17 cellular contexts compared by ENCODE assay signal in the genomic region with DNA sequence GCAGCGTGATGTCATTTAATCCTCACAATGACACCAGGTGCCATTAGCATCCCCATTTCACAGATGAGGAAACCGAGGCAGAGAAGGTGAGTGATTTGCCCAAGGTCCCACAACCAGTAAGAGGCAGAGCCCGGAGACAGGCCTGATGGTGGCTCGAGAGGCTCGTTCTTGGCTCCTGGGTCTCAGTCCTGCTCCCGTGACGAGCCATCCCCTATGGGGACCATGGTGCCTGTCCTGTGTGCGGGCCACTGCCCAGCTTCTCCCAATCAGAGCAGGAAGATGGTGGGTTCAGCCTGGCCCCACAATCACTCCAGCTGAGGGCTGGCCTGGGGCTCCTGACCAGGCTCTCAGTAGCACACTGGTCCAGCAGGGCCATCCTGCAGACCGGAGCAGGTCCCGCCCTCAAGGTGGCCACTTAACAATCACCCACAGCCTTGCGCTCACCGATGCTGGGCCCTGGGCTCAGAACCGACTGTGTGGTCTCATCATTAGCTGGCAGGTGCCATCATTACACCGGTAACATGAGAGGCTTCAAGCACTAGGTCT. TPM values are rescaled to one million over a fixed set of nuclear protein-coding genes. Genes with fewer than 3 reads are reported as not detected.
A peak's percentile ranks its signal among the peaks of the same experiment; 100 is the strongest.
DNase-seq lines count a peak whose midpoint lies in the region; ATAC-seq, FAIRE-seq and TF ChIP-seq lines count a peak whose summit lies in the region.
"Had no signal": no experiment of that assay in that cellular context is flagged by ENCODE, and none has a peak within 500 bp of the region (broad histone marks: within the 10 kb centered on the region; RNA-seq: fewer than 3 reads in every experiment).

No MANE protein-coding gene starts in this region.

- no peak for FAIRE-seq in GM12891 (lab: Jason Lieb, UNC)

- H3K4me3 Mint-ChIP-seq in mesothelial cell of epicardium: no peak overlapping the region
- H3K4me3 Mint-ChIP-seq in activated T-cell treated with anti-CD3 and anti-CD28 coated beads, Interleukin-2, amount 50 U/mL, for 72 hours: no peak overlapping the region
- H3K4me3 Mint-ChIP-seq: activated CD4-positive, alpha-beta memory T cell treated with anti-CD3 and anti-CD28 coated beads, Interleukin-2, amount 10 ng/mL, durations not matched to agents 7 days and 5 days; activated naive CD4-positive, alpha-beta T cell treated with anti-CD3 and anti-CD28 coated beads, Interleukin-2, amount 50 U/mL, for 24 hours had no signal

- no peaks in the 10 kb centered on the region for H3K36me3 Mint-ChIP-seq in mesothelial cell of epicardium
- no peaks in the 10 kb centered on the region for H3K36me3 Mint-ChIP-seq in activated T-cell treated with anti-CD3 and anti-CD28 coated beads, Interleukin-2, amount 50 U/mL, for 72 hours (ENCODE audit: insufficient read depth in 2 of 2)
- H3K36me3 Mint-ChIP-seq: activated naive CD4-positive, alpha-beta T cell treated with anti-CD3 and anti-CD28 coated beads, Interleukin-2, amount 50 U/mL, for 24 hours had no signal

- no peaks in the 10 kb centered on the region for H3K27me3 ChIP-seq in breast epithelium
- no peaks in the 10 kb centered on the region for H3K27me3 ChIP-seq in tibial nerve
- H3K27me3 ChIP-seq: dorsolateral prefrontal cortex had no signal

- no peaks in the 10 kb centered on the region for H3K27me3 Mint-ChIP-seq in mesothelial cell of epicardium (ENCODE audit: low read depth)
- H3K27me3 Mint-ChIP-seq in activated T-cell treated with anti-CD3 and anti-CD28 coated beads, Interleukin-2, amount 50 U/mL, for 72 hours (ENCODE audit: low read depth): no peaks in the 10 kb centered on the region
- H3K27me3 Mint-ChIP-seq: activated CD4-positive, alpha-beta memory T cell treated with anti-CD3 and anti-CD28 coated beads, Interleukin-2, amount 10 ng/mL, durations not matched to agents 7 days and 5 days; activated naive CD4-positive, alpha-beta T cell treated with anti-CD3 and anti-CD28 coated beads, Interleukin-2, amount 50 U/mL, for 24 hours had no signal

- H3K9me3 ChIP-seq in breast epithelium (no peaks in the 10 kb centered on the region), tibial nerve (no peaks in the 10 kb centered on the region)

- H3K4me1 ChIP-seq in breast epithelium (peaks cover 35 to 36% of the 10 kb centered on the region in 2 donors), tibial nerve (peaks cover 0 to 98% (median 77%) of the 10 kb centered on the region in 4 donors)

- 73 to 85% methylated on average over 13 to 14 of the region's 14 CpGs for WGBS in tibial nerve, 2 donors

- TF ChIP-seq EP300 in tibial nerve (IDR thresholded peaks at IDR 0.05): no peak

- peak overlapping the region in 1 of 3 donors; percentile 22 for H3K4me3 ChIP-seq in breast epithelium
- H3K4me3 ChIP-seq in tibial nerve: no peak overlapping the region
- H3K4me3 ChIP-seq: dorsolateral prefrontal cortex had no signal

- ATAC-seq in activated T-cell treated with anti-CD3 and anti-CD28 coated beads, Interleukin-2, amount 50 U/mL, for 72 hours (replicated peaks in 1 of 2): no peak

- no peaks in the 10 kb centered on the region for H3K9me3 Mint-ChIP-seq in mesothelial cell of epicardium
- no peaks in the 10 kb centered on the region for H3K9me3 Mint-ChIP-seq in activated T-cell treated with anti-CD3 and anti-CD28 coated beads, Interleukin-2, amount 50 U/mL, for 72 hours
- H3K9me3 Mint-ChIP-seq: activated CD4-positive, alpha-beta memory T cell treated with anti-CD3 and anti-CD28 coated beads, Interleukin-2, amount 10 ng/mL, durations not matched to agents 7 days and 5 days; activated naive CD4-positive, alpha-beta T cell treated with anti-CD3 and anti-CD28 coated beads, Interleukin-2, amount 50 U/mL, for 24 hours had no signal

- intact Hi-C loops in breast epithelium (cut with DNase I; ENCODE audit: low total_unique reads): no loop called here

- H3K4me1 Mint-ChIP-seq in mesothelial cell of epicardium: peaks cover 55% of the 10 kb centered on the region
- no peaks in the 10 kb centered on the region for H3K4me1 Mint-ChIP-seq in activated T-cell treated with anti-CD3 and anti-CD28 coated beads, Interleukin-2, amount 50 U/mL, for 72 hours (ENCODE audit: low read depth)

- H3K36me3 ChIP-seq in breast epithelium (no peaks in the 10 kb centered on the region), tibial nerve (peaks cover 0 to 12% (median 0%) of the 10 kb centered on the region in 3 donors)

- no peak for TF ChIP-seq POLR2A in breast epithelium (IDR thresholded peaks at IDR 0.05)
- no peak for TF ChIP-seq POLR2A in tibial nerve (IDR thresholded peaks at IDR 0.05)
- no peak for TF ChIP-seq POLR2A in GM12891 (IDR thresholded peaks at IDR 0.05; ENCODE audit: low read depth, low read length)

- H3K27ac ChIP-seq in breast epithelium: peak overlapping the region; percentile 95 to 98
- peak overlapping the region; percentile 93 to 98 (median 96) for H3K27ac ChIP-seq in tibial nerve

- TF ChIP-seq CTCF in breast epithelium (IDR thresholded peaks at IDR 0.05): no peak
- TF ChIP-seq CTCF in mesothelial cell of epicardium (IDR thresholded peaks at IDR 0.05; ENCODE audit: unreplicated experiment): no peak
- TF ChIP-seq CTCF in tibial nerve (IDR thresholded peaks at IDR 0.05): no peak

- peak overlapping the region; percentile 98 for H3K27ac Mint-ChIP-seq in mesothelial cell of epicardium
- H3K27ac Mint-ChIP-seq in activated T-cell treated with anti-CD3 and anti-CD28 coated beads, Interleukin-2, amount 50 U/mL, for 72 hours: no peak overlapping the region
- H3K27ac Mint-ChIP-seq: activated CD4-positive, alpha-beta memory T cell treated with anti-CD3 and anti-CD28 coated beads, Interleukin-2, amount 10 ng/mL, durations not matched to agents 7 days and 5 days; activated naive CD4-positive, alpha-beta T cell treated with anti-CD3 and anti-CD28 coated beads, Interleukin-2, amount 50 U/mL, for 24 hours had no signal

- DNase-seq in NCI-H510A treated with DMSO at 0.1 percent for 48 hours (lab: John Stamatoyannopoulos, UW) (peak; percentile 55), breast epithelium (ENCODE audit: low spot score in 2 of 2) (no peak), mesothelial cell of epicardium (ENCODE audit: low spot score in 2 of 2, unreplicated experiment in 2 of 2) (no peak), tibial nerve (ENCODE audit: low spot score in 2 of 2) (no peak), putamen (ENCODE audit: low spot score) (no peak), GM12891 (ENCODE audit: insufficient read length, low spot score) (no peak), midbrain (lab: John Stamatoyannopoulos, UW) (no peak)
- no peak for DNase-seq in activated T-cell treated with anti-CD3 and anti-CD28 coated beads, Interleukin-2, amount 50 U/mL, for 72 hours
- DNase-seq: activated CD4-positive, alpha-beta memory T cell treated with anti-CD3 and anti-CD28 coated beads, Interleukin-2, amount 10 ng/mL, durations not matched to agents 7 days and 5 days; dorsolateral prefrontal cortex; GF-D8; OCI-M1; posterior cingulate gyrus; stimulated activated CD4-positive, alpha-beta T cell treated with anti-CD3 and anti-CD28 coated beads, Interleukin-4, amount 100 ng/mL, for 24 hours; stimulated activated naive CD4-positive, alpha-beta T cell; T-helper 9 cell had no signal

TF ChIP-seq in GM12891, 5 proteins besides CTCF, POLR2A, EP300 and RAD21:
- TF ChIP-seq POU2F2 (IDR thresholded peaks at IDR 0.05; ENCODE audit: low read depth, low read length): no peak
- TF ChIP-seq POLR2AphosphoS5 (IDR thresholded peaks at IDR 0.05; ENCODE audit: low read depth, low read length): no peak
- no peak for TF ChIP-seq PAX5 (IDR thresholded peaks at IDR 0.05; ENCODE audit: insufficient read depth, low read length, severe bottlenecking)
- no peak for TF ChIP-seq SPI1 (IDR thresholded peaks at IDR 0.05; ENCODE audit: low read depth, low read length)
- TF ChIP-seq TAF1 (IDR thresholded peaks at IDR 0.05; ENCODE audit: low read depth, low read length): no peak

RNA-seq across cellular contexts. Expression of gene ALDH3B1, which starts 3.6 kb away (rescaled TPM):
- total RNA-seq in breast epithelium (10 to 100 TPM in 2 of 3 donors, 1 to 10 TPM in 1; 9.8 to 26.4 (median 20.6) TPM), mesothelial cell of epicardium (1.4 to 1.8 TPM (median 1.7 TPM) in 3 replicates), tibial nerve (100 to 1,000 TPM in 1 of 4 donors, 10 to 100 TPM in 3; 80.4 to 137 (median 91.8) TPM)
- 0.06 TPM for polyA plus RNA-seq in GM12891 (2012; ENCODE audit: low read depth, missing spikeins)
- under 1 TPM; 0.10 to 0.16 TPM for total RNA-seq in activated T-cell treated with anti-CD3 and anti-CD28 coated beads, Interleukin-2, amount 50 U/mL, for 72 hours
- total RNA-seq: activated CD4-positive, alpha-beta memory T cell treated with anti-CD3 and anti-CD28 coated beads, Interleukin-2, amount 10 ng/mL, durations not matched to agents 7 days and 5 days had no signal

RNA-seq across cellular contexts. Expression of gene UNC93B1, which starts 9.8 kb away (rescaled TPM):
- total RNA-seq in breast epithelium (10 to 100 TPM; 40.3 to 63.7 (median 49.8) TPM), mesothelial cell of epicardium (19.0 to 23.7 TPM (median 20.4 TPM) in 3 replicates), tibial nerve (10 to 100 TPM; 43.5 to 75.9 (median 44.2) TPM)
- polyA plus RNA-seq in GM12891 (2012; ENCODE audit: low read depth, missing spikeins): 34.5 TPM
- 10 to 100 TPM in 1 of 2 donors, 1 to 10 TPM in 1; 8.0 to 16.7 TPM for total RNA-seq in activated T-cell treated with anti-CD3 and anti-CD28 coated beads, Interleukin-2, amount 50 U/mL, for 72 hours

RNA-seq across cellular contexts. Expression of gene NDUFS8, which starts 16.8 kb away (rescaled TPM):
- total RNA-seq in breast epithelium (100 to 1,000 TPM; 105 to 117 (median 117) TPM), mesothelial cell of epicardium (125 to 140 TPM (median 132 TPM) in 3 replicates), tibial nerve (100 to 1,000 TPM; 143 to 205 (median 180) TPM)
- polyA plus RNA-seq in GM12891 (2012; ENCODE audit: low read depth, missing spikeins): 127 TPM
- total RNA-seq in activated T-cell treated with anti-CD3 and anti-CD28 coated beads, Interleukin-2, amount 50 U/mL, for 72 hours: 100 to 1,000 TPM; 128 to 129 TPM

RNA-seq across cellular contexts. Expression of gene TCIRG1, which starts 25.1 kb away (rescaled TPM):
- 100 to 1,000 TPM in 1 of 3 donors, 10 to 100 TPM in 2; 71.4 to 135 (median 90.3) TPM for total RNA-seq in breast epithelium
- total RNA-seq in mesothelial cell of epicardium: 60.0 to 63.4 TPM (median 60.5 TPM) in 3 replicates
- 100 to 1,000 TPM; 142 to 439 (median 183) TPM for total RNA-seq in tibial nerve
- 85.7 TPM for polyA plus RNA-seq in GM12891 (2012; ENCODE audit: low read depth, missing spikeins)
- total RNA-seq in activated T-cell treated with anti-CD3 and anti-CD28 coated beads, Interleukin-2, amount 50 U/mL, for 72 hours: 100 to 1,000 TPM; 141 to 146 TPM
